In genomic region chrX:18353931-18354368, GRCh38 we compare ENCODE assay signal across 8 cellular contexts. TPM values are rescaled to one million over a fixed set of nuclear protein-coding genes. Genes with fewer than 3 reads are reported as not detected.
DNase-seq lines count a peak whose midpoint lies in the region; ATAC-seq and TF ChIP-seq lines count a peak whose summit lies in the region.

No MANE protein-coding gene starts in this region.

- H3K9ac ChIP-seq in rectal smooth muscle tissue (ENCODE audit: low read length), result no peak overlapping the region

- H3K27ac Mint-ChIP-seq in CD4-positive, alpha-beta T cell, result no peak overlapping the region
- no peak overlapping the region for H3K27ac Mint-ChIP-seq in activated T-helper 1 cell treated with anti-CD3 and anti-CD28 coated beads, Interleukin-12 subunit alpha, Interleukin-12 subunit beta, Interleukin-2, Interleukin-4 antibody, amounts not matched to agents 30 ng/mL and 10 ng/mL and 1 ng/mL, durations not matched to agents 14 hours and 24 hours and 36 hours

- no peaks in the 10 kb centered on the region for H3K9me3 ChIP-seq in CD4-positive, alpha-beta T cell (ENCODE audit: control insufficient read depth, low read length)
- H3K9me3 ChIP-seq in heart left ventricle, result no peaks in the 10 kb centered on the region

- H3K4me1 ChIP-seq in heart left ventricle, result peaks cover 0 to 4% (median 0%) of the 10 kb centered on the region in 12 donors
- H3K4me1 ChIP-seq in rectal smooth muscle tissue (ENCODE audit: control insufficient read depth, insufficient read depth, low read length), result no peaks in the 10 kb centered on the region

- 0 to 45% (median 20%) methylated on average over 27 to 50 of the region's 50 CpGs for WGBS in heart left ventricle, 4 donors

- no peaks in the 10 kb centered on the region for H3K9me3 Mint-ChIP-seq in CD4-positive, alpha-beta T cell
- no peaks in the 10 kb centered on the region for H3K9me3 Mint-ChIP-seq in activated T-helper 1 cell treated with anti-CD3 and anti-CD28 coated beads, Interleukin-12 subunit alpha, Interleukin-12 subunit beta, Interleukin-2, Interleukin-4 antibody, amounts not matched to agents 30 ng/mL and 10 ng/mL and 1 ng/mL, durations not matched to agents 14 hours and 24 hours and 36 hours

- in situ Hi-C loops in G401 (cut with HindIII; ENCODE audit: low sequenced_read_pairs), result no loop called here

- H3K4me3 Mint-ChIP-seq in CD4-positive, alpha-beta T cell, result peak overlapping the region; percentile 80
- H3K4me3 Mint-ChIP-seq in activated T-helper 1 cell treated with anti-CD3 and anti-CD28 coated beads, Interleukin-12 subunit alpha, Interleukin-12 subunit beta, Interleukin-2, Interleukin-4 antibody, amounts not matched to agents 30 ng/mL and 10 ng/mL and 1 ng/mL, durations not matched to agents 14 hours and 24 hours and 36 hours, result peak overlapping the region; percentile 73

- peak overlapping the region; percentile 26 to 72 (median 54) for H3K4me3 ChIP-seq in heart left ventricle
- peak overlapping the region; percentile 66 for H3K4me3 ChIP-seq in rectal smooth muscle tissue (ENCODE audit: low read length)

- no peak overlapping the region for H3K27ac ChIP-seq in CD4-positive, alpha-beta T cell (ENCODE audit: low read depth, low read length)
- H3K27ac ChIP-seq in heart left ventricle (peak overlapping the region in 1 of 12 donors; percentile 68), rectal smooth muscle tissue (ENCODE audit: low read depth, low read length) (no peak overlapping the region)

- H3K36me3 ChIP-seq in heart left ventricle, result no peaks in the 10 kb centered on the region
- no peaks in the 10 kb centered on the region for H3K36me3 ChIP-seq in rectal smooth muscle tissue (ENCODE audit: control insufficient read depth, insufficient read depth, low read length)

- H3K27me3 ChIP-seq in CD4-positive, alpha-beta T cell (ENCODE audit: control insufficient read depth, insufficient read depth, low read length), result no peaks in the 10 kb centered on the region
- H3K27me3 ChIP-seq in heart left ventricle, result peaks cover 0 to 33% (median 0%) of the 10 kb centered on the region in 9 donors
- H3K27me3 ChIP-seq in rectal smooth muscle tissue (ENCODE audit: control insufficient read depth, insufficient read depth, low read length), result peaks cover 3% of the 10 kb centered on the region

- H3K4me1 Mint-ChIP-seq in CD4-positive, alpha-beta T cell (ENCODE audit: low read depth), result peaks cover 5% of the 10 kb centered on the region
- no peaks in the 10 kb centered on the region for H3K4me1 Mint-ChIP-seq in activated T-helper 1 cell treated with anti-CD3 and anti-CD28 coated beads, Interleukin-12 subunit alpha, Interleukin-12 subunit beta, Interleukin-2, Interleukin-4 antibody, amounts not matched to agents 30 ng/mL and 10 ng/mL and 1 ng/mL, durations not matched to agents 14 hours and 24 hours and 36 hours (ENCODE audit: low read depth)

- POLR2A ChIA-PET in CD4-positive, alpha-beta T cell (lab: Charles Lee), result interaction anchor here (1.0 to 1.7 kb wide), 2 partner anchors 10 to 631 kb away, joined by 4 to 6 read pairs; no protein-coding TSS in a partner anchor

- intact Hi-C loops in CD4-positive, alpha-beta T cell (cut with DNase I, micrococcal nuclease), result no loop called here
- intact Hi-C loops in activated T-helper 1 cell treated with anti-CD3 and anti-CD28 coated beads, Interleukin-12 subunit alpha, Interleukin-12 subunit beta, Interleukin-2, Interleukin-4 antibody, amounts not matched to agents 30 ng/mL and 10 ng/mL and 1 ng/mL, durations not matched to agents 14 hours and 24 hours and 36 hours (cut with micrococcal nuclease), result loop anchor here (2.0 to 10.0 kb wide), 3 partner anchors 71 to 615 kb away; partner anchors contain the start of gene CDKL5
- intact Hi-C loops in heart left ventricle (cut with DNase I), result no loop called here

- H3K27me3 Mint-ChIP-seq in CD4-positive, alpha-beta T cell, result no peaks in the 10 kb centered on the region
- H3K27me3 Mint-ChIP-seq in activated T-helper 1 cell treated with anti-CD3 and anti-CD28 coated beads, Interleukin-12 subunit alpha, Interleukin-12 subunit beta, Interleukin-2, Interleukin-4 antibody, amounts not matched to agents 30 ng/mL and 10 ng/mL and 1 ng/mL, durations not matched to agents 14 hours and 24 hours and 36 hours (ENCODE audit: insufficient read depth), result peaks cover 28% of the 10 kb centered on the region

- no peaks in the 10 kb centered on the region for H3K36me3 Mint-ChIP-seq in CD4-positive, alpha-beta T cell (ENCODE audit: low read depth)
- no peaks in the 10 kb centered on the region for H3K36me3 Mint-ChIP-seq in activated T-helper 1 cell treated with anti-CD3 and anti-CD28 coated beads, Interleukin-12 subunit alpha, Interleukin-12 subunit beta, Interleukin-2, Interleukin-4 antibody, amounts not matched to agents 30 ng/mL and 10 ng/mL and 1 ng/mL, durations not matched to agents 14 hours and 24 hours and 36 hours (ENCODE audit: low read depth)

- peak; percentile 61 for ATAC-seq in CD4-positive, alpha-beta T cell (ENCODE audit: poor library complexity)
- ATAC-seq in heart left ventricle, result peak in 2 of 4 donors; percentile 56 to 61

- CTCF ChIA-PET in CD4-positive, alpha-beta T cell (lab: Charles Lee), result interaction anchor here (0.9 kb wide), 1 partner anchor 71 kb away, joined by 4 read pairs; the partner anchor contains the start of gene CDKL5

- DNase-seq in CD4-positive, alpha-beta T cell, result peak in 5 of 10 experiments; percentile 1 to 32 (median 5)
- DNase-seq in M059J (ENCODE audit: low read depth), result peak; percentile 9
- DNase-seq in activated T-helper 1 cell treated with anti-CD3 and anti-CD28 coated beads, Interleukin-12 subunit alpha, Interleukin-12 subunit beta, Interleukin-2, Interleukin-4 antibody, amounts not matched to agents 30 ng/mL and 10 ng/mL and 1 ng/mL, durations not matched to agents 14 hours and 24 hours and 36 hours (ENCODE audit: low spot score), result no peak
- no peak for DNase-seq in heart left ventricle
- DNase-seq in DMS79 treated with DMSO at 0.1 percent for 48 hours (lab: John Stamatoyannopoulos, UW), result no peak
- DNase-seq in SW480 (ENCODE audit: low spot score), result no peak
- DNase-seq in G401 (ENCODE audit: low spot score), result no peak

- peak; percentile 20 for TF ChIP-seq CTCF in CD4-positive, alpha-beta T cell (IDR thresholded peaks at IDR 0.05)
- peak in 1 of 12 donors; percentile 15 for TF ChIP-seq CTCF in heart left ventricle (IDR thresholded peaks at IDR 0.05)

- no peak for TF ChIP-seq POLR2A in heart left ventricle (IDR thresholded peaks at IDR 0.05)

RNA-seq across cellular contexts. Expression of gene SCML2, which starts 0.5 kb away (rescaled TPM):
- total RNA-seq in CD4-positive, alpha-beta T cell, result under 1 TPM; 0.30 to 0.73 TPM
- total RNA-seq in M059J (2014; rRNA removed; shearing (Covaris generic)), result 4.0 and 7.3 TPM in 2 replicates
- total RNA-seq in activated T-helper 1 cell treated with anti-CD3 and anti-CD28 coated beads, Interleukin-12 subunit alpha, Interleukin-12 subunit beta, Interleukin-2, Interleukin-4 antibody, amounts not matched to agents 30 ng/mL and 10 ng/mL and 1 ng/mL, durations not matched to agents 14 hours and 24 hours and 36 hours, result 3.0 and 3.6 TPM in 2 replicates
- 1 to 10 TPM in 4 of 9 donors, under 1 TPM in 5; 0.90 to 1.4 (median 0.97) TPM for total RNA-seq in heart left ventricle
- polyA plus RNA-seq in heart left ventricle, result 1 to 10 TPM; 1.2 to 2.0 TPM
- 6.2 and 9.3 TPM in 2 replicates for total RNA-seq in G401 (2014; rRNA removed; shearing (Covaris generic))
